ENCODE assay signal across 9 cellular contexts in genomic region chr14:93331375-93332031, GRCh38. TPM values are rescaled to one million over a fixed set of nuclear protein-coding genes. Genes with fewer than 3 reads are reported as not detected.
DNase-seq lines count a peak whose midpoint lies in the region; ATAC-seq and TF ChIP-seq lines count a peak whose summit lies in the region.
"Had no signal": no experiment of that assay in that cellular context is flagged by ENCODE, and none has a peak within 500 bp of the region (broad histone marks: within the 10 kb centered on the region; RNA-seq: fewer than 3 reads in every experiment).

No MANE protein-coding gene starts in this region.

- WGBS in mesodermal cell (ENCODE audit: insufficient coverage in 2 of 2), 2 experiments: 62 to 63% methylated on average over 12 to 18 of the region's 23 CpGs

- no peaks in the 10 kb centered on the region for H3K9me3 ChIP-seq in colonic mucosa
- H3K9me3 ChIP-seq in mesodermal cell (ENCODE audit: control insufficient read depth, low read length): no peaks in the 10 kb centered on the region

- H3K36me3 Mint-ChIP-seq in activated naive CD4-positive, alpha-beta T cell treated with anti-CD3 and anti-CD28 coated beads, Interleukin-2, amount 50 U/mL, for 24 hours: no peaks in the 10 kb centered on the region

- intact Hi-C loops in colonic mucosa (cut with DNase I): no loop called here

- peak overlapping the region; percentile 95 to 96 for H3K9ac ChIP-seq in colonic mucosa (ENCODE audit: low read depth in 2 of 2, low read length in 2 of 2)

- peak overlapping the region; percentile 90 for H3K4me3 Mint-ChIP-seq in activated naive CD4-positive, alpha-beta T cell treated with anti-CD3 and anti-CD28 coated beads, Interleukin-2, amount 50 U/mL, for 24 hours

- no peaks in the 10 kb centered on the region for H3K27me3 Mint-ChIP-seq in activated naive CD4-positive, alpha-beta T cell treated with anti-CD3 and anti-CD28 coated beads, Interleukin-2, amount 50 U/mL, for 24 hours

- H3K27ac ChIP-seq in colonic mucosa (peak overlapping the region; percentile 97), mesodermal cell (ENCODE audit: low read depth, low read length, severe bottlenecking) (peak overlapping the region; percentile 96)

- DNase-seq in activated naive CD4-positive, alpha-beta T cell treated with Interleukin-2 at 50 U/mL for 16 hours: no peak
- DNase-seq in colonic mucosa (peak; percentile 48), NCI-H1048 (lab: John Stamatoyannopoulos, UW) (no peak), SW480 (ENCODE audit: low spot score) (no peak), SHP77 (lab: John Stamatoyannopoulos, UW) (no peak)

- H3K4me3 ChIP-seq in colonic mucosa: peak overlapping the region; percentile 85
- H3K4me3 ChIP-seq in mesodermal cell (ENCODE audit: extremely low read depth, insufficient read depth, low read length, poor library complexity, severe bottlenecking): peak overlapping the region; percentile 91

- H3K4me1 Mint-ChIP-seq in activated naive CD4-positive, alpha-beta T cell treated with anti-CD3 and anti-CD28 coated beads, Interleukin-2, amount 50 U/mL, for 24 hours: peaks cover 58% of the 10 kb centered on the region

- H3K4me1 ChIP-seq in colonic mucosa (peaks cover 6% of the 10 kb centered on the region), mesodermal cell (ENCODE audit: control insufficient read depth, insufficient read depth, low read length, poor library complexity, severe bottlenecking) (no peaks in the 10 kb centered on the region)

- peak overlapping the region; percentile 91 for H3K27ac Mint-ChIP-seq in activated naive CD4-positive, alpha-beta T cell treated with anti-CD3 and anti-CD28 coated beads, Interleukin-2, amount 50 U/mL, for 24 hours

- H3K9me3 Mint-ChIP-seq in activated naive CD4-positive, alpha-beta T cell treated with anti-CD3 and anti-CD28 coated beads, Interleukin-2, amount 50 U/mL, for 24 hours: no peaks in the 10 kb centered on the region

- no peak for ATAC-seq in HG02870 (IDR thresholded peaks at IDR 0.05; ENCODE audit: unreplicated experiment)

- H3K36me3 ChIP-seq in colonic mucosa (no peaks in the 10 kb centered on the region), mesodermal cell (ENCODE audit: control insufficient read depth, insufficient read depth, low read length) (peaks cover 7% of the 10 kb centered on the region)

- no peak for TF ChIP-seq CTCF in colonic mucosa (IDR thresholded peaks at IDR 0.05)

- H3K27me3 ChIP-seq in colonic mucosa: no peaks in the 10 kb centered on the region

RNA-seq across cellular contexts. Expression of gene BTBD7, which starts 1.3 kb away (rescaled TPM):
- total RNA-seq in colonic mucosa: 10 to 100 TPM; 31.8 to 35.5 TPM
- 19.1 TPM for polyA plus RNA-seq in mesodermal cell (2013, experiment 1 of 2)
- 19.3 TPM for polyA plus RNA-seq in mesodermal cell (2013, experiment 2 of 2)

RNA-seq across cellular contexts. Expression of gene COX8C, which starts 15.5 kb away (rescaled TPM):
- total RNA-seq in colonic mucosa: not detected
- polyA plus RNA-seq in mesodermal cell (2013, experiment 1 of 2): not detected
- polyA plus RNA-seq in mesodermal cell (2013, experiment 2 of 2): not detected
- total RNA-seq: temporal lobe had no signal
